ENCODE assay signal across 11 cellular contexts in genomic region chr17:39098474-39099090, GRCh38. TPM values are rescaled to one million over a fixed set of nuclear protein-coding genes. Genes with fewer than 3 reads are reported as not detected.
A peak's percentile ranks its signal among the peaks of the same experiment; 100 is the strongest.
DNase-seq lines count a peak whose midpoint lies in the region; ATAC-seq and TF ChIP-seq lines count a peak whose summit lies in the region.
"Had no signal": no experiment of that assay in that cellular context is flagged by ENCODE, and none has a peak within 500 bp of the region (broad histone marks: within the 10 kb centered on the region; RNA-seq: fewer than 3 reads in every experiment).

No MANE protein-coding gene starts in this region.

- H3K4me1 Mint-ChIP-seq in CD14-positive monocyte (peaks cover 44% of the 10 kb centered on the region), naive B cell (peaks cover 31 to 55% (median 45%) of the 10 kb centered on the region in 3 donors), Calu3 (ENCODE audit: low read depth, unreplicated experiment) (no peaks in the 10 kb centered on the region)
- peaks cover 55% of the 10 kb centered on the region for H3K4me1 Mint-ChIP-seq in activated naive CD8-positive, alpha-beta T cell treated with anti-CD3 and anti-CD28 coated beads, Interleukin-2, amount 50 U/mL, for 24 hours

- H3K36me3 Mint-ChIP-seq in CD14-positive monocyte: no peaks in the 10 kb centered on the region
- no peaks in the 10 kb centered on the region for H3K36me3 Mint-ChIP-seq in activated naive CD8-positive, alpha-beta T cell treated with anti-CD3 and anti-CD28 coated beads, Interleukin-2, amount 50 U/mL, for 24 hours (ENCODE audit: low read depth)
- no peaks in the 10 kb centered on the region for H3K36me3 Mint-ChIP-seq in naive B cell
- no peaks in the 10 kb centered on the region for H3K36me3 Mint-ChIP-seq in Calu3 (ENCODE audit: insufficient read depth, unreplicated experiment)

- ATAC-seq in activated naive CD8-positive, alpha-beta T cell treated with anti-CD3 and anti-CD28 coated beads, Interleukin-2, amount 50 U/mL, for 24 hours: no peak
- ATAC-seq in naive B cell (ENCODE audit: low read depth in 2 of 2): peak; percentile 30 to 48

- H3K9me3 Mint-ChIP-seq in CD14-positive monocyte: peaks cover 0 to 9% (median 0%) of the 10 kb centered on the region in 7 donors
- no peaks in the 10 kb centered on the region for H3K9me3 Mint-ChIP-seq in activated naive CD8-positive, alpha-beta T cell treated with anti-CD3 and anti-CD28 coated beads, Interleukin-2, amount 50 U/mL, for 24 hours
- no peaks in the 10 kb centered on the region for H3K9me3 Mint-ChIP-seq in naive B cell
- no peaks in the 10 kb centered on the region for H3K9me3 Mint-ChIP-seq in Calu3 (ENCODE audit: low read depth, unreplicated experiment)

- H3K27ac ChIP-seq in HUES48 (ENCODE audit: low read depth, low read length): peak overlapping the region; percentile 20
- H3K27ac ChIP-seq: C4-2B had no signal

- H3K9me3 ChIP-seq in HUES48 (ENCODE audit: control insufficient read depth, insufficient read depth, low read length): no peaks in the 10 kb centered on the region

- BruUV-seq in Calu3 (replicated peaks; lab: Mats Ljungman, UMichigan): no TSS peak

- H3K4me3 Mint-ChIP-seq in CD14-positive monocyte (peak overlapping the region; percentile 56 to 71), naive B cell (peak overlapping the region in 7 of 8 donors; percentile 10 to 63 (median 53)), Calu3 (ENCODE audit: low read depth, unreplicated experiment) (no peak overlapping the region)
- H3K4me3 Mint-ChIP-seq in activated naive CD8-positive, alpha-beta T cell treated with anti-CD3 and anti-CD28 coated beads, Interleukin-2, amount 50 U/mL, for 24 hours: no peak overlapping the region

- CTCF ChIA-PET in Calu3 (lab: Charles Lee): interaction anchor here (0.5 to 1.6 kb wide), 5 partner anchors 14 to 1119 kb away, joined by 4 to 6 read pairs (median 5); no protein-coding TSS in a partner anchor

- no peaks in the 10 kb centered on the region for H3K36me3 ChIP-seq in HUES48 (ENCODE audit: control insufficient read depth, insufficient read depth, low read length)

- no peaks in the 10 kb centered on the region for H3K27me3 ChIP-seq in HUES48 (ENCODE audit: control insufficient read depth, insufficient read depth, low read length)

- TF ChIP-seq CTCF in CD14-positive monocyte (IDR thresholded peaks at IDR 0.05) (no peak), Calu3 (IDR thresholded peaks at IDR 0.05; ENCODE audit: unreplicated experiment) (no peak)

- intact Hi-C loops in CD14-positive monocyte (cut with micrococcal nuclease): no loop called here
- intact Hi-C loops in Calu3 (cut with micrococcal nuclease; ENCODE audit: unreplicated experiment): no loop called here

- peak overlapping the region in 2 of 7 donors; percentile 4 to 14 for H3K27ac Mint-ChIP-seq in CD14-positive monocyte
- H3K27ac Mint-ChIP-seq in activated naive CD8-positive, alpha-beta T cell treated with anti-CD3 and anti-CD28 coated beads, Interleukin-2, amount 50 U/mL, for 24 hours: peak overlapping the region; percentile 10
- H3K27ac Mint-ChIP-seq in naive B cell: peak overlapping the region in 1 of 6 donors; percentile 10
- no peak overlapping the region for H3K27ac Mint-ChIP-seq in Calu3 (ENCODE audit: unreplicated experiment)

- no peak overlapping the region for H3K9ac ChIP-seq in HUES48 (ENCODE audit: low read depth, low read length)

- H3K4me3 ChIP-seq in HUES48 (ENCODE audit: low read depth, low read length): no peak overlapping the region
- H3K4me3 ChIP-seq: lung had no signal

- DNase-seq in CD14-positive monocyte (ENCODE audit: low spot score) (no peak), naive B cell (peak; percentile 9), Calu3 (no peak), HuH-7 (ENCODE audit: low spot score) (no peak), NCI-H69 (lab: John Stamatoyannopoulos, UW) (no peak), NCI-H146 treated with DMSO at 0.1 percent for 48 hours (lab: John Stamatoyannopoulos, UW; ENCODE audit: unreplicated experiment) (no peak)
- no peak for DNase-seq in activated naive CD8-positive, alpha-beta T cell treated with anti-CD3 and anti-CD28 coated beads, Interleukin-2, amount 50 U/mL, for 24 hours
- DNase-seq: NCI-H2227 treated with DMSO at 0.1 percent for 48 hours had no signal

- H3K4me1 ChIP-seq in HUES48 (ENCODE audit: control insufficient read depth, insufficient read depth, low read length): peaks cover 5% of the 10 kb centered on the region

- H3K27me3 Mint-ChIP-seq in CD14-positive monocyte (ENCODE audit: low read depth in 3 of 3) (peaks cover under 1 to 31% (median 18%) of the 10 kb centered on the region in 3 donors), naive B cell (peaks cover 12 to 18% (median 14%) of the 10 kb centered on the region in 3 donors), Calu3 (ENCODE audit: unreplicated experiment) (peaks cover 57% of the 10 kb centered on the region)
- H3K27me3 Mint-ChIP-seq in activated naive CD8-positive, alpha-beta T cell treated with anti-CD3 and anti-CD28 coated beads, Interleukin-2, amount 50 U/mL, for 24 hours: no peaks in the 10 kb centered on the region

RNA-seq across cellular contexts. Expression of gene PLXDC1, which starts 52.9 kb away (rescaled TPM):
- polyA plus RNA-seq in CD14-positive monocyte (not detected), naive B cell (ENCODE audit: low read depth in 6 of 6) (not detected)
- total RNA-seq in Calu3 (2022): 0.39 and 0.52 TPM in 2 replicates

Comparison
In these comparisons a context has a peak if more than half of its experiments do, and no peak if none do; other contexts are left out.
1. H3K4me3 Mint-ChIP-seq: peak in CD14-positive monocyte (2 of 2) and naive B cell (7 of 8); none in activated naive CD8-positive, alpha-beta T cell treated with anti-CD3 and anti-CD28 coated beads, Interleukin-2, amount 50 U/mL, for 24 hours (single experiment) and Calu3 (single experiment).